ENCODE assay signal across 11 cellular contexts in the genomic region with DNA sequence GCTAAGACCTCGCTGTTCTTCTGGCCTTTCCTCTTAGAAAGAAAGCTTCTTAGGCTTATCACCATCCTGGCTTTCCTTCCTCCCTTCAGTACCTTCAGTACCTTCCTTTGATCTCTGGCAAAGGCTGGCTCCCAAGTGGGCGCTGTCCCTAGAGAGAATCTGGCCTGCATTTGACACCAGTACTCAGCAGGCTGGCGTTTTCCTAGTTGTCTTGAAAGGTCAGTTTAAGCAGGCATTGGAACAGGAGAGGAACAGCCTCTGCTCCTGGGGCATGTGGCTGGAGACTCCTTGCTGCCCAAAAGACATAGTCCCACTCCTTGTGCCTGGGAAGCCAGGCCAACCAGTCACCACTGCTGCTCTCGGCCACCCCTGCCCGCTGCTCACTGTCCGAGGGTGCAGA. TPM values are rescaled to one million over a fixed set of nuclear protein-coding genes. Genes with fewer than 3 reads are reported as not detected.
"Had no signal": no experiment of that assay in that cellular context is flagged by ENCODE, and none has a peak within 500 bp of the region (broad histone marks: within the 10 kb centered on the region; RNA-seq: fewer than 3 reads in every experiment).

No MANE protein-coding gene starts in this region.

- H3K9ac ChIP-seq: GM23248 had no signal

- H3K36me3 ChIP-seq: HAP-1 had no signal

- ATAC-seq: HCT116, HepG2 had no signal

- H3K4me3 Mint-ChIP-seq: HFFc6, IgD-negative memory B cell had no signal

- H2AFZ ChIP-seq: GM23248 had no signal

- H3K4me3 ChIP-seq: GM23248, HAP-1 had no signal

- H3K27ac Mint-ChIP-seq: HFFc6, IgD-negative memory B cell had no signal

- DNase-seq: GM23248, GOT3, H7, HFFc6 had no signal

- H3K4me1 ChIP-seq: HAP-1 had no signal

- H3K27ac ChIP-seq: GM23248, HL-60 had no signal

- H3K4me1 Mint-ChIP-seq: IgD-negative memory B cell had no signal

RNA-seq across cellular contexts. Expression of gene TMEM238L, which starts 34.1 kb away (rescaled TPM):
- total RNA-seq: GM23248, H4, H7, HepG2, HFFc6, HT1080 had no signal
- polyA plus RNA-seq: GM23248, HepG2, IgD-negative memory B cell had no signal

RNA-seq across cellular contexts. Expression of gene TMEM220, which starts 40.0 kb away (rescaled TPM):
- total RNA-seq: H4 had no signal
